Comparison of ENCODE assay signal across 22 cellular contexts in the genomic region with DNA sequence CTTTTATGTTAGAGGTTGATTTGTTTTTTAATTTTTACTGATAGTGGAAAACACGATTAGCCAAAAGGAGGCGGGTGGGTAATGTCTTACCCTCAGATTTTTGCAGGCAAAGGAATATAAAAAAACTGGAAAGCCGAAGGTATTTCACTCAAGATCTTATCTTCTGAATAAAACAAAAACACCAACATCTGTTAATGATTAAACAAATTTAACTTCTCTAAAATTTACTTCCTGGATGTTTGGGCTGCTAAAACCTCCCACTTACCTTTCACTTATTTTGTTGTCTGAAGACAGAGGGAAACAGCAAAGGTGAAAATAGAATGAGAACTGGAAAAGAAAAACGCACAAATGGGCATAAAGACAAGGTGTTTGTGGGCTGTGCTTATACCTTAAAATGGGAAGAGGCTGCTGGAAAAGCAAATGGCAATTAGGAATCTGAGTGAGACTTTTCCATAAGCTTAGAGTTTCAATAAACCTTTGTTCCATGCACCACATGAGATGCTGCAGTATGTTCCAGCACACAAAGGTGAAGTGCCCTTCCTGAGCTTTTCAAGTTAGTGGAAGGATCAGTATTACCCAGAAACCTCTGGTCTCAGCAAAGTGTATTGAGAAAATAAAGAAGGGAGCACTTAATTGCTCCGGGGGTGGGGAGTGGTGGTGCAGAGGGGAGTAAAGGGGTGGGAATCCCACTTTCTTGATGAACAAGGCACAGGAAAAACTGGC.
A peak's percentile ranks its signal among the peaks of the same experiment; 100 is the strongest.
DNase-seq lines count a peak whose midpoint lies in the region; ATAC-seq and TF ChIP-seq lines count a peak whose summit lies in the region.
"Had no signal": no experiment of that assay in that cellular context is flagged by ENCODE, and none has a peak within 500 bp of the region (broad histone marks: within the 10 kb centered on the region; RNA-seq: fewer than 3 reads in every experiment).

No MANE protein-coding gene starts in this region.

- intact Hi-C loops in body of pancreas (cut with DNase I) (no loop called here), left lung (cut with DNase I) (no loop called here), upper lobe of right lung (cut with DNase I) (no loop called here)

- H3K27me3 ChIP-seq in body of pancreas, result no peaks in the 10 kb centered on the region
- H3K27me3 ChIP-seq in left lung, result no peaks in the 10 kb centered on the region
- no peaks in the 10 kb centered on the region for H3K27me3 ChIP-seq in upper lobe of right lung
- H3K27me3 ChIP-seq: foreskin keratinocyte, tibial artery had no signal

- H3K9me3 ChIP-seq in body of pancreas, result no peaks in the 10 kb centered on the region
- no peaks in the 10 kb centered on the region for H3K9me3 ChIP-seq in left lung
- H3K9me3 ChIP-seq in upper lobe of right lung, result no peaks in the 10 kb centered on the region
- H3K9me3 ChIP-seq: HAP-1, lower lobe of right lung, tibial artery had no signal

- ATAC-seq in body of pancreas (peak; percentile 42), left lung (peak; percentile 48), upper lobe of right lung (peak; percentile 20), HG03442 (IDR thresholded peaks at IDR 0.05; ENCODE audit: unreplicated experiment) (no peak), HG03354 (IDR thresholded peaks at IDR 0.05; ENCODE audit: poor library complexity, severe bottlenecking, unreplicated experiment) (no peak)
- ATAC-seq: activated CD8-positive, alpha-beta T cell treated with anti-CD3 and anti-CD28 coated beads for 36 hours; foreskin keratinocyte; natural killer cell; stimulated activated naive B cell treated with anti-CD40 and anti-IgM and Interleukin-4, amounts not matched to agents 10 μg/mL and 1 μg/mL and 100 μg/mL, for 72 hours had no signal

- H3K36me3 ChIP-seq in body of pancreas (replicated peaks in 1 of 2; ENCODE audit: insufficient read depth in 1 of 2, low read depth in 2 of 2), result no peaks in the 10 kb centered on the region
- no peaks in the 10 kb centered on the region for H3K36me3 ChIP-seq in left lung
- H3K36me3 ChIP-seq in upper lobe of right lung, result no peaks in the 10 kb centered on the region
- H3K36me3 ChIP-seq: HAP-1, lower lobe of right lung, tibial artery had no signal

- H3K4me1 ChIP-seq in body of pancreas (peaks cover 8% of the 10 kb centered on the region), left lung (peaks cover 0 to 4% of the 10 kb centered on the region in 2 donors), upper lobe of right lung (peaks cover 12% of the 10 kb centered on the region)
- H3K4me1 ChIP-seq: foreskin keratinocyte had no signal

- H3K4me3 ChIP-seq in body of pancreas (no peak overlapping the region), left lung (no peak overlapping the region), upper lobe of right lung (no peak overlapping the region)
- H3K4me3 ChIP-seq: HAP-1, lower lobe of right lung, tibial artery had no signal

- TF ChIP-seq CTCF in body of pancreas (IDR thresholded peaks at IDR 0.05) (no peak), left lung (IDR thresholded peaks at IDR 0.05) (no peak), upper lobe of right lung (IDR thresholded peaks at IDR 0.05) (no peak)

- no peak for TF ChIP-seq POLR2A in body of pancreas (IDR thresholded peaks at IDR 0.05)

- H3K27ac ChIP-seq in body of pancreas (peak overlapping the region in 3 of 4 donors; percentile 22 to 55 (median 45)), left lung (no peak overlapping the region), upper lobe of right lung (no peak overlapping the region)
- H3K27ac ChIP-seq: C4-2B, foreskin keratinocyte, lower lobe of right lung, tibial artery had no signal

- WGBS in body of pancreas, 2 donors, result 16 to 20% methylated on average over 5 of the region's 5 CpGs

- peak; percentile 44 for DNase-seq in NCI-H1092 treated with DMSO at 0.1 percent for 48 hours (lab: John Stamatoyannopoulos, UW)
- no peak for DNase-seq in NCI-H1092 (lab: John Stamatoyannopoulos, UW)
- DNase-seq in body of pancreas, result no peak
- no peak for DNase-seq in left lung
- no peak for DNase-seq in upper lobe of right lung
- DNase-seq in HK-2 (ENCODE audit: unreplicated experiment), result no peak
- DNase-seq: activated CD8-positive, alpha-beta T cell treated with anti-CD3 and anti-CD28 coated beads for 36 hours; activated effector memory CD4-positive, alpha-beta T cell treated with Interleukin-2 at 50 U/mL for 16 hours; aorta; DND-41; foreskin keratinocyte; Karpas-422; lower lobe of right lung; natural killer cell; retina; stimulated activated CD4-positive, alpha-beta T cell treated with anti-CD3 and anti-CD28 coated beads, Interleukin-15, amount 100 ng/mL, for 24 hours; stimulated activated naive B cell treated with anti-CD40 and anti-IgM and Interleukin-4, amounts not matched to agents 10 μg/mL and 1 μg/mL and 100 μg/mL, for 72 hours; tibial artery had no signal

Comparison
In these comparisons a context has a peak if more than half of its experiments do, and no peak if none do; other contexts are left out.
1. ATAC-seq: peak in body of pancreas (single experiment), left lung (single experiment) and upper lobe of right lung (single experiment); none in HG03442 (single experiment) and HG03354 (single experiment).
2. H3K27ac ChIP-seq: peak in body of pancreas (3 of 4); none in left lung (0 of 2) and upper lobe of right lung (single experiment).